Comparison of ENCODE assay signal across 1 cellular context in the genomic region with DNA sequence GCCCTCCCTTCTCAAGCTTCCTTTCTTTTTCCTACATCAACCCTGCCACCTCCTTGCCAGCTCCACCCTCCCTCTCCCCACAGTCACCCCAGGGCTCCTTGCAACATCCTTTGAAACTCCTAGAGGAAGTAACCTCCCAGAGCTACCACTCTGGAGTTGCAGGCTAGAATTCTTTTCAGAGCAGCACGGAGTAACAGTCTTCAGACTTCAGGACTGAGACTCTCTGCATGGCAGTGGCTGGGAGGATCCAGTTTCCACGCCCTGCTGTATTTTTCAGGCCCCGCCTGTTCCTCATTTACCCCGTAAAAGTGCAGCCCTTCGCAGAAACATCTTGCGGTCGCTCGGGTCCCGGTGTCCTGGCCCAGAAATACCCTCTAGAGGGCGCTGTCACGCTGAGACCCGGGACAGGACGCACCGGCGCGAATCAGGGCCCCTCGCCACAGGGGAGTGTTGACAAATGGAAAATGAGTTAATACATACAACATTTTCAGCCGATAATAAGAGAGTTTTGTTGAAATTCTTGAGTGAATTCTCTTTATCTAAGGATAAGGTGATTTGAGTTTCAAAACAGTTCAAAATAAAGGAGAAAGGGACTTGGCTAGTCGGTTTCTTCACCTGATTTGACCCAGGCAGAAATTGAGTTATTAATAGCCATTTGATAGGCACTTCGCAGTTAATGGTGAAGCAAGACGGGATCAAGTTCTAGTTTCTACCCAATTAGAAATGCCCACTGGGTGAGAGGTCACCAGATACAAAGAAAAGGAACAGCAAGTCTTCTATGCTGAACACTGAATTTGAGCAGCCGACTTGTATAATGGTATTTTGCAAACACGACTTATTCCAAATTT.
A peak's percentile ranks its signal among the peaks of the same experiment; 100 is the strongest.
TF ChIP-seq lines count a peak whose summit lies in the region.

No MANE protein-coding gene starts in this region.

TF ChIP-seq in HepG2, 621 proteins besides CTCF, POLR2A, EP300 and RAD21 (continued from another document and continues in another):
- TF ChIP-seq, protein P1, sequence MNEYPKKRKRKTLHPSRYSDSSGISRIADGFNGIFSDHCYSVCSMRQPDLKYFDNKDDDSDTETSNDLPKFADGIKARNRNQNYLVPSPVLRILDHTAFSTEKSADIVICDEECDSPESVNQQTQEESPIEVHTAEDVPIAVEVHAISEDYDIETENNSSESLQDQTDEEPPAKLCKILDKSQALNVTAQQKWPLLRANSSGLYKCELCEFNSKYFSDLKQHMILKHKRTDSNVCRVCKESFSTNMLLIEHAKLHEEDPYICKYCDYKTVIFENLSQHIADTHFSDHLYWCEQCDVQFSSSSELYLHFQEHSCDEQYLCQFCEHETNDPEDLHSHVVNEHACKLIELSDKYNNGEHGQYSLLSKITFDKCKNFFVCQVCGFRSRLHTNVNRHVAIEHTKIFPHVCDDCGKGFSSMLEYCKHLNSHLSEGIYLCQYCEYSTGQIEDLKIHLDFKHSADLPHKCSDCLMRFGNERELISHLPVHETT (CRISPR knock-in tag; conservative IDR thresholded peaks at IDR 0.05), result no peak
- no peak for TF ChIP-seq MXD4 (CRISPR knock-in tag; IDR thresholded peaks at IDR 0.05)
- TF ChIP-seq DPF2 (CRISPR knock-in tag; IDR thresholded peaks at IDR 0.05; ENCODE audit: borderline replicate concordance, low read depth), result no peak
- TF ChIP-seq, protein P2, sequence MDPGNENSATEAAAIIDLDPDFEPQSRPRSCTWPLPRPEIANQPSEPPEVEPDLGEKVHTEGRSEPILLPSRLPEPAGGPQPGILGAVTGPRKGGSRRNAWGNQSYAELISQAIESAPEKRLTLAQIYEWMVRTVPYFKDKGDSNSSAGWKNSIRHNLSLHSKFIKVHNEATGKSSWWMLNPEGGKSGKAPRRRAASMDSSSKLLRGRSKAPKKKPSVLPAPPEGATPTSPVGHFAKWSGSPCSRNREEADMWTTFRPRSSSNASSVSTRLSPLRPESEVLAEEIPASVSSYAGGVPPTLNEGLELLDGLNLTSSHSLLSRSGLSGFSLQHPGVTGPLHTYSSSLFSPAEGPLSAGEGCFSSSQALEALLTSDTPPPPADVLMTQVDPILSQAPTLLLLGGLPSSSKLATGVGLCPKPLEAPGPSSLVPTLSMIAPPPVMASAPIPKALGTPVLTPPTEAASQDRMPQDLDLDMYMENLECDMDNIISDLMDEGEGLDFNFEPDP (CRISPR knock-in tag; conservative IDR thresholded peaks at IDR 0.05), result 0 out of 2 replicates have a peak, but pooled peaks have one; percentile 71
- no peak for TF ChIP-seq TOPORS (CRISPR knock-in tag; IDR thresholded peaks at IDR 0.05)
- no peak for TF ChIP-seq RFXANK (CRISPR knock-in tag; IDR thresholded peaks at IDR 0.05)
- TF ChIP-seq, protein P3, sequence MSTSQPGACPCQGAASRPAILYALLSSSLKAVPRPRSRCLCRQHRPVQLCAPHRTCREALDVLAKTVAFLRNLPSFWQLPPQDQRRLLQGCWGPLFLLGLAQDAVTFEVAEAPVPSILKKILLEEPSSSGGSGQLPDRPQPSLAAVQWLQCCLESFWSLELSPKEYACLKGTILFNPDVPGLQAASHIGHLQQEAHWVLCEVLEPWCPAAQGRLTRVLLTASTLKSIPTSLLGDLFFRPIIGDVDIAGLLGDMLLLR (CRISPR knock-in tag; IDR thresholded peaks at IDR 0.05), result no peak
- no peak for TF ChIP-seq ZNF766 (CRISPR knock-in tag; IDR thresholded peaks at IDR 0.05; ENCODE audit: borderline replicate concordance)
- TF ChIP-seq ZNF17 (CRISPR knock-in tag; IDR thresholded peaks at IDR 0.05), result no peak
- TF ChIP-seq ZNF878 (CRISPR knock-in tag; IDR thresholded peaks at IDR 0.05), result no peak
- TF ChIP-seq PCBP2 (optimal IDR thresholded peaks at IDR 0.05; ENCODE audit: low read depth, low read length, poor library complexity, severe bottlenecking), result no peak
- TF ChIP-seq, protein P4, sequence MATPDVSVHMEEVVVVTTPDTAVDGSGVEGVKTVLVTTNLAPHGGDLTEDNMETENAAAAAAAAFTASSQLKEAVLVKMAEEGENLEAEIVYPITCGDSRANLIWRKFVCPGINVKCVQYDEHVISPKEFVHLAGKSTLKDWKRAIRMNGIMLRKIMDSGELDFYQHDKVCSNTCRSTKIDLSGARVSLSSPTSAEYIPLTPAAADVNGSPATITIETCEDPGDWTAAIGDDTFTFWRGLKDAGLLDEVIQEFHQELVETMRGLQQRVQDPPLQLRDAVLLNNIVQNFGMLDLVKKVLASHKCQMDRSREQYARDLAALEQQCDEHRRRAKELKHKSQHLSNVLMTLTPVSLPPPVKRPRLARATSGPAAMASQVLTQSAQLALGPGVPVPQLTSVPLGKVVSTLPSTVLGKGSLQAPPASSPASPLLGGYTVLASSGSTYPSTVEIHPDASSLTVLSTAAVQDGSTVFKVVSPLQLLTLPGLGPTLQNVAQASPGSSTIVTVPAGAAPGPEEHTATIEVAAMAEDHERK (CRISPR knock-in tag; IDR thresholded peaks at IDR 0.05; ENCODE audit: low read depth), result no peak
- no peak for TF ChIP-seq FOXK2 (IDR thresholded peaks at IDR 0.05)
- TF ChIP-seq FOXC1 (CRISPR knock-in tag; IDR thresholded peaks at IDR 0.05; ENCODE audit: borderline replicate concordance), result 0 out of 2 replicates have a peak, but pooled peaks have one; percentile 26
- TF ChIP-seq SRF (IDR thresholded peaks at IDR 0.05; ENCODE audit: low read depth, low read length), result no peak
- no peak for TF ChIP-seq ZNF274 (CRISPR knock-in tag; IDR thresholded peaks at IDR 0.05)
- TF ChIP-seq KLF13 (CRISPR knock-in tag; IDR thresholded peaks at IDR 0.05), result no peak
- peak; percentile 61; the same call in 1 of the 2 replicates for TF ChIP-seq NCOA1 (CRISPR knock-in tag; IDR thresholded peaks at IDR 0.05)
- no peak for TF ChIP-seq ZNF235 (CRISPR knock-in tag; IDR thresholded peaks at IDR 0.05; ENCODE audit: borderline replicate concordance)
- TF ChIP-seq, protein P5, sequence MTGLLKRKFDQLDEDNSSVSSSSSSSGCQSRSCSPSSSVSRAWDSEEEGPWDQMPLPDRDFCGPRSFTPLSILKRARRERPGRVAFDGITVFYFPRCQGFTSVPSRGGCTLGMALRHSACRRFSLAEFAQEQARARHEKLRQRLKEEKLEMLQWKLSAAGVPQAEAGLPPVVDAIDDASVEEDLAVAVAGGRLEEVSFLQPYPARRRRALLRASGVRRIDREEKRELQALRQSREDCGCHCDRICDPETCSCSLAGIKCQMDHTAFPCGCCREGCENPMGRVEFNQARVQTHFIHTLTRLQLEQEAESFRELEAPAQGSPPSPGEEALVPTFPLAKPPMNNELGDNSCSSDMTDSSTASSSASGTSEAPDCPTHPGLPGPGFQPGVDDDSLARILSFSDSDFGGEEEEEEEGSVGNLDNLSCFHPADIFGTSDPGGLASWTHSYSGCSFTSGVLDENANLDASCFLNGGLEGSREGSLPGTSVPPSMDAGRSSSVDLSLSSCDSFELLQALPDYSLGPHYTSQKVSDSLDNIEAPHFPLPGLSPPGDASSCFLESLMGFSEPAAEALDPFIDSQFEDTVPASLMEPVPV (CRISPR knock-in tag; IDR thresholded peaks at IDR 0.05), result no peak
- TF ChIP-seq, protein P6, sequence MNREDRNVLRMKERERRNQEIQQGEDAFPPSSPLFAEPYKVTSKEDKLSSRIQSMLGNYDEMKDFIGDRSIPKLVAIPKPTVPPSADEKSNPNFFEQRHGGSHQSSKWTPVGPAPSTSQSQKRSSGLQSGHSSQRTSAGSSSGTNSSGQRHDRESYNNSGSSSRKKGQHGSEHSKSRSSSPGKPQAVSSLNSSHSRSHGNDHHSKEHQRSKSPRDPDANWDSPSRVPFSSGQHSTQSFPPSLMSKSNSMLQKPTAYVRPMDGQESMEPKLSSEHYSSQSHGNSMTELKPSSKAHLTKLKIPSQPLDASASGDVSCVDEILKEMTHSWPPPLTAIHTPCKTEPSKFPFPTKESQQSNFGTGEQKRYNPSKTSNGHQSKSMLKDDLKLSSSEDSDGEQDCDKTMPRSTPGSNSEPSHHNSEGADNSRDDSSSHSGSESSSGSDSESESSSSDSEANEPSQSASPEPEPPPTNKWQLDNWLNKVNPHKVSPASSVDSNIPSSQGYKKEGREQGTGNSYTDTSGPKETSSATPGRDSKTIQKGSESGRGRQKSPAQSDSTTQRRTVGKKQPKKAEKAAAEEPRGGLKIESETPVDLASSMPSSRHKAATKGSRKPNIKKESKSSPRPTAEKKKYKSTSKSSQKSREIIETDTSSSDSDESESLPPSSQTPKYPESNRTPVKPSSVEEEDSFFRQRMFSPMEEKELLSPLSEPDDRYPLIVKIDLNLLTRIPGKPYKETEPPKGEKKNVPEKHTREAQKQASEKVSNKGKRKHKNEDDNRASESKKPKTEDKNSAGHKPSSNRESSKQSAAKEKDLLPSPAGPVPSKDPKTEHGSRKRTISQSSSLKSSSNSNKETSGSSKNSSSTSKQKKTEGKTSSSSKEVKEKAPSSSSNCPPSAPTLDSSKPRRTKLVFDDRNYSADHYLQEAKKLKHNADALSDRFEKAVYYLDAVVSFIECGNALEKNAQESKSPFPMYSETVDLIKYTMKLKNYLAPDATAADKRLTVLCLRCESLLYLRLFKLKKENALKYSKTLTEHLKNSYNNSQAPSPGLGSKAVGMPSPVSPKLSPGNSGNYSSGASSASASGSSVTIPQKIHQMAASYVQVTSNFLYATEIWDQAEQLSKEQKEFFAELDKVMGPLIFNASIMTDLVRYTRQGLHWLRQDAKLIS (CRISPR knock-in tag; IDR thresholded peaks at IDR 0.05), result no peak
- TF ChIP-seq ZNF292 (CRISPR knock-in tag; IDR thresholded peaks at IDR 0.05; ENCODE audit: borderline replicate concordance, low read depth), result no peak
- TF ChIP-seq ZFP1 (CRISPR knock-in tag; IDR thresholded peaks at IDR 0.05), result no peak
- TF ChIP-seq, protein P7, sequence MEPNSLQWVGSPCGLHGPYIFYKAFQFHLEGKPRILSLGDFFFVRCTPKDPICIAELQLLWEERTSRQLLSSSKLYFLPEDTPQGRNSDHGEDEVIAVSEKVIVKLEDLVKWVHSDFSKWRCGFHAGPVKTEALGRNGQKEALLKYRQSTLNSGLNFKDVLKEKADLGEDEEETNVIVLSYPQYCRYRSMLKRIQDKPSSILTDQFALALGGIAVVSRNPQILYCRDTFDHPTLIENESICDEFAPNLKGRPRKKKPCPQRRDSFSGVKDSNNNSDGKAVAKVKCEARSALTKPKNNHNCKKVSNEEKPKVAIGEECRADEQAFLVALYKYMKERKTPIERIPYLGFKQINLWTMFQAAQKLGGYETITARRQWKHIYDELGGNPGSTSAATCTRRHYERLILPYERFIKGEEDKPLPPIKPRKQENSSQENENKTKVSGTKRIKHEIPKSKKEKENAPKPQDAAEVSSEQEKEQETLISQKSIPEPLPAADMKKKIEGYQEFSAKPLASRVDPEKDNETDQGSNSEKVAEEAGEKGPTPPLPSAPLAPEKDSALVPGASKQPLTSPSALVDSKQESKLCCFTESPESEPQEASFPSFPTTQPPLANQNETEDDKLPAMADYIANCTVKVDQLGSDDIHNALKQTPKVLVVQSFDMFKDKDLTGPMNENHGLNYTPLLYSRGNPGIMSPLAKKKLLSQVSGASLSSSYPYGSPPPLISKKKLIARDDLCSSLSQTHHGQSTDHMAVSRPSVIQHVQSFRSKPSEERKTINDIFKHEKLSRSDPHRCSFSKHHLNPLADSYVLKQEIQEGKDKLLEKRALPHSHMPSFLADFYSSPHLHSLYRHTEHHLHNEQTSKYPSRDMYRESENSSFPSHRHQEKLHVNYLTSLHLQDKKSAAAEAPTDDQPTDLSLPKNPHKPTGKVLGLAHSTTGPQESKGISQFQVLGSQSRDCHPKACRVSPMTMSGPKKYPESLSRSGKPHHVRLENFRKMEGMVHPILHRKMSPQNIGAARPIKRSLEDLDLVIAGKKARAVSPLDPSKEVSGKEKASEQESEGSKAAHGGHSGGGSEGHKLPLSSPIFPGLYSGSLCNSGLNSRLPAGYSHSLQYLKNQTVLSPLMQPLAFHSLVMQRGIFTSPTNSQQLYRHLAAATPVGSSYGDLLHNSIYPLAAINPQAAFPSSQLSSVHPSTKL (CRISPR knock-in tag; IDR thresholded peaks at IDR 0.05), result 0 out of 2 replicates have a peak, but pooled peaks have one; percentile 32
- no peak for TF ChIP-seq HNRNPK (IDR thresholded peaks at IDR 0.05; ENCODE audit: low read depth, low read length, poor library complexity, severe bottlenecking)
- TF ChIP-seq GATAD2A (CRISPR knock-in tag; IDR thresholded peaks at IDR 0.05), result peak; percentile 48; the same call in 1 of the 2 replicates
- TF ChIP-seq, protein P8, sequence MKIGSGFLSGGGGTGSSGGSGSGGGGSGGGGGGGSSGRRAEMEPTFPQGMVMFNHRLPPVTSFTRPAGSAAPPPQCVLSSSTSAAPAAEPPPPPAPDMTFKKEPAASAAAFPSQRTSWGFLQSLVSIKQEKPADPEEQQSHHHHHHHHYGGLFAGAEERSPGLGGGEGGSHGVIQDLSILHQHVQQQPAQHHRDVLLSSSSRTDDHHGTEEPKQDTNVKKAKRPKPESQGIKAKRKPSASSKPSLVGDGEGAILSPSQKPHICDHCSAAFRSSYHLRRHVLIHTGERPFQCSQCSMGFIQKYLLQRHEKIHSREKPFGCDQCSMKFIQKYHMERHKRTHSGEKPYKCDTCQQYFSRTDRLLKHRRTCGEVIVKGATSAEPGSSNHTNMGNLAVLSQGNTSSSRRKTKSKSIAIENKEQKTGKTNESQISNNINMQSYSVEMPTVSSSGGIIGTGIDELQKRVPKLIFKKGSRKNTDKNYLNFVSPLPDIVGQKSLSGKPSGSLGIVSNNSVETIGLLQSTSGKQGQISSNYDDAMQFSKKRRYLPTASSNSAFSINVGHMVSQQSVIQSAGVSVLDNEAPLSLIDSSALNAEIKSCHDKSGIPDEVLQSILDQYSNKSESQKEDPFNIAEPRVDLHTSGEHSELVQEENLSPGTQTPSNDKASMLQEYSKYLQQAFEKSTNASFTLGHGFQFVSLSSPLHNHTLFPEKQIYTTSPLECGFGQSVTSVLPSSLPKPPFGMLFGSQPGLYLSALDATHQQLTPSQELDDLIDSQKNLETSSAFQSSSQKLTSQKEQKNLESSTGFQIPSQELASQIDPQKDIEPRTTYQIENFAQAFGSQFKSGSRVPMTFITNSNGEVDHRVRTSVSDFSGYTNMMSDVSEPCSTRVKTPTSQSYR (CRISPR knock-in tag; IDR thresholded peaks at IDR 0.05; ENCODE audit: borderline replicate concordance), result no peak
- TF ChIP-seq CBFB (CRISPR knock-in tag; IDR thresholded peaks at IDR 0.05), result 0 out of 2 replicates have a peak, but pooled peaks have one; percentile 40
- no peak for TF ChIP-seq FOXA3 (CRISPR knock-in tag; IDR thresholded peaks at IDR 0.05)
- no peak for TF ChIP-seq ZNF841 (CRISPR knock-in tag; IDR thresholded peaks at IDR 0.05; ENCODE audit: borderline replicate concordance)
- TF ChIP-seq SOX13 (IDR thresholded peaks at IDR 0.05), result no peak
- TF ChIP-seq SOX13 (CRISPR knock-in tag; conservative IDR thresholded peaks at IDR 0.05 in 1 of 2, IDR thresholded peaks at IDR 0.05 in 1 of 2), result no peak
- peak; percentile 29; the same call in 1 of the 2 replicates for TF ChIP-seq TBX2 (CRISPR knock-in tag; IDR thresholded peaks at IDR 0.05; ENCODE audit: borderline replicate concordance)
- TF ChIP-seq HMGA1 (CRISPR knock-in tag; conservative IDR thresholded peaks at IDR 0.05), result no peak
- TF ChIP-seq ZNF501 (CRISPR knock-in tag; IDR thresholded peaks at IDR 0.05), result peak; percentile 52; the same call in 1 of the 2 replicates
- TF ChIP-seq FIP1L1 (IDR thresholded peaks at IDR 0.05; ENCODE audit: borderline replicate concordance, insufficient read depth, low read depth, low read length), result no peak
- TF ChIP-seq, protein P9, sequence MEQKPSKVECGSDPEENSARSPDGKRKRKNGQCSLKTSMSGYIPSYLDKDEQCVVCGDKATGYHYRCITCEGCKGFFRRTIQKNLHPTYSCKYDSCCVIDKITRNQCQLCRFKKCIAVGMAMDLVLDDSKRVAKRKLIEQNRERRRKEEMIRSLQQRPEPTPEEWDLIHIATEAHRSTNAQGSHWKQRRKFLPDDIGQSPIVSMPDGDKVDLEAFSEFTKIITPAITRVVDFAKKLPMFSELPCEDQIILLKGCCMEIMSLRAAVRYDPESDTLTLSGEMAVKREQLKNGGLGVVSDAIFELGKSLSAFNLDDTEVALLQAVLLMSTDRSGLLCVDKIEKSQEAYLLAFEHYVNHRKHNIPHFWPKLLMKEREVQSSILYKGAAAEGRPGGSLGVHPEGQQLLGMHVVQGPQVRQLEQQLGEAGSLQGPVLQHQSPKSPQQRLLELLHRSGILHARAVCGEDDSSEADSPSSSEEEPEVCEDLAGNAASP (CRISPR knock-in tag; IDR thresholded peaks at IDR 0.05; ENCODE audit: borderline replicate concordance), result 0 out of 2 replicates have a peak, but pooled peaks have one; percentile 49
- peak; percentile 30; the same call in 1 of the 2 replicates for TF ChIP-seq FOSL2 (CRISPR knock-in tag; IDR thresholded peaks at IDR 0.05)
